8 cellular contexts compared by ENCODE assay signal in genomic region chr11:18384157-18384641, GRCh38. TPM values are rescaled to one million over a fixed set of nuclear protein-coding genes. Genes with fewer than 3 reads are reported as not detected.
DNase-seq lines count a peak whose midpoint lies in the region; ATAC-seq, FAIRE-seq and TF ChIP-seq lines count a peak whose summit lies in the region.

No MANE protein-coding gene starts in this region.

- no peak overlapping the region for H3K4me3 ChIP-seq in foreskin fibroblast (ENCODE audit: low read depth in 1 of 2, low read length in 2 of 2)
- no peak overlapping the region for H3K4me3 ChIP-seq in pancreas

- H3K36me3 ChIP-seq in pancreas = no peaks in the 10 kb centered on the region

- CTCF ChIA-PET in activated B cell treated with CpG ODN at 0.5 μM for 24 hours (lab: Charles Lee) = interaction anchor here (1.0 to 3.0 kb wide), 2 partner anchors 11 to 194 kb away, joined by 3 to 11 read pairs; partner anchors contain the start of gene LDHA

- H3K27me3 ChIP-seq in pancreas = no peaks in the 10 kb centered on the region

- peak; percentile 80 for DNase-seq in GM03348 (ENCODE audit: low spot score)
- peak; percentile 47 for DNase-seq in HuH-7 (ENCODE audit: low spot score)
- peak; percentile 17 for DNase-seq in activated B cell treated with CpG ODN at 0.5 μM for 24 hours
- DNase-seq in foreskin fibroblast = peak; percentile 89 to 94
- peak in 5 of 6 donors; percentile 52 to 67 (median 58) for DNase-seq in pancreas
- no peak for DNase-seq in ecto neural progenitor cell (ENCODE audit: low spot score)
- DNase-seq in stimulated activated naive CD4-positive, alpha-beta T cell treated with Interleukin-2 at 50 U/mL for 16 hours (lab: John Stamatoyannopoulos, UW) = no peak

- peak overlapping the region; percentile 82 to 96 (median 90) for H3K27ac ChIP-seq in pancreas

- peaks cover 8 to 22% (median 17%) of the 10 kb centered on the region in 3 donors for H3K4me1 ChIP-seq in pancreas

- 5 to 20% methylated on average over 3 of the region's 3 CpGs for WGBS in pancreas, 2 donors

- FAIRE-seq in pancreas (lab: Jason Lieb, UNC) = no peak

- ATAC-seq in GM21529 (IDR thresholded peaks at IDR 0.05; ENCODE audit: unreplicated experiment) (peak; percentile 44), activated B cell treated with CpG ODN at 0.5 μM for 24 hours (ENCODE audit: low read depth) (peak; percentile 7), pancreas (peak; percentile 80 to 89 (median 86))

- TF ChIP-seq CTCF in activated B cell treated with CpG ODN at 0.5 μM for 24 hours (IDR thresholded peaks at IDR 0.05) (no peak), foreskin fibroblast (IDR thresholded peaks at IDR 0.05; ENCODE audit: low read depth, low read length) (no peak), pancreas (IDR thresholded peaks at IDR 0.05) (no peak)

- H3K9me3 Mint-ChIP-seq in activated B cell treated with CpG ODN at 0.5 μM for 24 hours = no peaks in the 10 kb centered on the region

- H3K9me3 ChIP-seq in pancreas = no peaks in the 10 kb centered on the region

- peaks cover 19% of the 10 kb centered on the region for H3K4me1 Mint-ChIP-seq in activated B cell treated with CpG ODN at 0.5 μM for 24 hours

- POLR2A ChIA-PET in activated B cell treated with CpG ODN at 0.5 μM for 24 hours (lab: Charles Lee) = interaction anchor here (0.6 to 5.5 kb wide), 6 partner anchors 11 to 240 kb away, joined by 3 to 154 read pairs (median 6); partner anchors contain the start of genes GTF2H1, HPS5, LDHA and TSG101

- intact Hi-C loops in activated B cell treated with CpG ODN at 0.5 μM for 24 hours (cut with micrococcal nuclease) (loop anchor here (1.0 kb wide), 1 partner anchor 10 kb away; the partner anchor contains the start of gene LDHA), pancreas (cut with DNase I) (no loop called here)

- no peaks in the 10 kb centered on the region for H3K36me3 Mint-ChIP-seq in activated B cell treated with CpG ODN at 0.5 μM for 24 hours (ENCODE audit: low read depth)

- H3K4me3 Mint-ChIP-seq in activated B cell treated with CpG ODN at 0.5 μM for 24 hours = peak overlapping the region; percentile 55

- H3K27me3 Mint-ChIP-seq in activated B cell treated with CpG ODN at 0.5 μM for 24 hours = no peaks in the 10 kb centered on the region

- peak overlapping the region; percentile 96 for H3K27ac Mint-ChIP-seq in activated B cell treated with CpG ODN at 0.5 μM for 24 hours

RNA-seq across cellular contexts. Expression of gene LDHA, which starts 10.2 kb away (rescaled TPM):
- total RNA-seq in activated B cell treated with CpG ODN at 0.5 μM for 24 hours (282 and 287 TPM in 2 replicates), pancreas (100 to 1,000 TPM in 3 of 6 donors, 10 to 100 TPM in 3; 66.2 to 223 (median 116) TPM)
- polyA plus RNA-seq in pancreas = 100 to 1,000 TPM in 1 of 2 donors, 10 to 100 TPM in 1; 75.8 to 100 TPM

RNA-seq across cellular contexts. Expression of gene LDHC, which starts 27.9 kb away (rescaled TPM):
- total RNA-seq in activated B cell treated with CpG ODN at 0.5 μM for 24 hours (not detected in 2 replicates), pancreas (under 1 TPM in 2 of 6 donors, not detected in 4; 0.47 to 0.86 TPM)
- polyA plus RNA-seq in pancreas = 1 to 10 TPM in 1 of 2 donors, under 1 TPM in 1; 0.38 to 1.3 TPM

Comparison
In these comparisons a context has a peak if more than half of its experiments do, and no peak if none do; other contexts are left out.
1. DNase-seq: peak in GM03348 (single experiment), HuH-7 (single experiment), activated B cell treated with CpG ODN at 0.5 μM for 24 hours (single experiment), foreskin fibroblast (2 of 2) and pancreas (5 of 6); none in ecto neural progenitor cell (single experiment) and stimulated activated naive CD4-positive, alpha-beta T cell treated with Interleukin-2 at 50 U/mL for 16 hours (single experiment).
2. ATAC-seq: peak in every context shown above with its lines; median percentile 86 in pancreas; 44 in GM21529; 7 in activated B cell treated with CpG ODN at 0.5 μM for 24 hours.